In the genomic region with DNA sequence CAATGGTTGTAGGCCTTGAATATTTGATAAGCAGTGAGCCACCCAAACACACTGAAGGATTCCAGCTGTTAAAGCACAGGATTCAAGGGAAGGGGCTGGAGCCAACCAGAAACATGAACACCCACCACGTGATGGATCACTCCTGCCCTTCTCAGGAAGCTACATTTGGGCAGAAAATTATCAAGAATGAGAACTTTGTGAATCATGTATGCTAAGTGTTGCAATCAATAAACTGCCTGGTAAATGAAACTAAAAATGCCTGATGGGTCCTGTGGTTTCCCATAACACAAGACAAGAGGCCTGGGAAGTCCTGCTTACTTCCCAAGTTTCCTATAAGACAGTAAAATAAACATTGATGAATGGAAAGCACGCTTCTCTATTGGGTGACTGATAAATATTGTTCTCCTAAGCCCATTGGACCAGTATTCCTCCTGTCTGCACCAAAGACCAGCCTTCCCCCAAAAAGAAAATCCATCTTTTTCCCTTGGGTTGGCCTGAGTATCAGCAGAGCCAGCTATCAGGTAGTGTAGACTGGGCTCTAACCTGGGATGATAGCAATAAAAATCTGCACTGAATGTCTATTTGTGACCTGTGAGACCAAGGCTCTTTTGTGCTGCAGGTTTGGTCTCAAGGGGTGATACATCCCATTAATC, we compare ENCODE assay signal across 2 cellular contexts.
A peak's percentile ranks its signal among the peaks of the same experiment; 100 is the strongest.
TF ChIP-seq lines count a peak whose summit lies in the region.

No MANE protein-coding gene starts in this region.

TF ChIP-seq in GM12878, 131 proteins besides CTCF, POLR2A, EP300 and RAD21:
- TF ChIP-seq POLR2AphosphoS5 (IDR thresholded peaks at IDR 0.05; ENCODE audit: low read length) = peak; percentile 45
- TF ChIP-seq, protein P1, sequence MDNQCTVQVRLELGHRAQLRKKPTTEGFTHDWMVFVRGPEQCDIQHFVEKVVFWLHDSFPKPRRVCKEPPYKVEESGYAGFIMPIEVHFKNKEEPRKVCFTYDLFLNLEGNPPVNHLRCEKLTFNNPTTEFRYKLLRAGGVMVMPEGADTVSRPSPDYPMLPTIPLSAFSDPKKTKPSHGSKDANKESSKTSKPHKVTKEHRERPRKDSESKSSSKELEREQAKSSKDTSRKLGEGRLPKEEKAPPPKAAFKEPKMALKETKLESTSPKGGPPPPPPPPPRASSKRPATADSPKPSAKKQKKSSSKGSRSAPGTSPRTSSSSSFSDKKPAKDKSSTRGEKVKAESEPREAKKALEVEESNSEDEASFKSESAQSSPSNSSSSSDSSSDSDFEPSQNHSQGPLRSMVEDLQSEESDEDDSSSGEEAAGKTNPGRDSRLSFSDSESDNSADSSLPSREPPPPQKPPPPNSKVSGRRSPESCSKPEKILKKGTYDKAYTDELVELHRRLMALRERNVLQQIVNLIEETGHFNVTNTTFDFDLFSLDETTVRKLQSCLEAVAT (IDR thresholded peaks at IDR 0.05) = no peak
- TF ChIP-seq, protein P2, sequence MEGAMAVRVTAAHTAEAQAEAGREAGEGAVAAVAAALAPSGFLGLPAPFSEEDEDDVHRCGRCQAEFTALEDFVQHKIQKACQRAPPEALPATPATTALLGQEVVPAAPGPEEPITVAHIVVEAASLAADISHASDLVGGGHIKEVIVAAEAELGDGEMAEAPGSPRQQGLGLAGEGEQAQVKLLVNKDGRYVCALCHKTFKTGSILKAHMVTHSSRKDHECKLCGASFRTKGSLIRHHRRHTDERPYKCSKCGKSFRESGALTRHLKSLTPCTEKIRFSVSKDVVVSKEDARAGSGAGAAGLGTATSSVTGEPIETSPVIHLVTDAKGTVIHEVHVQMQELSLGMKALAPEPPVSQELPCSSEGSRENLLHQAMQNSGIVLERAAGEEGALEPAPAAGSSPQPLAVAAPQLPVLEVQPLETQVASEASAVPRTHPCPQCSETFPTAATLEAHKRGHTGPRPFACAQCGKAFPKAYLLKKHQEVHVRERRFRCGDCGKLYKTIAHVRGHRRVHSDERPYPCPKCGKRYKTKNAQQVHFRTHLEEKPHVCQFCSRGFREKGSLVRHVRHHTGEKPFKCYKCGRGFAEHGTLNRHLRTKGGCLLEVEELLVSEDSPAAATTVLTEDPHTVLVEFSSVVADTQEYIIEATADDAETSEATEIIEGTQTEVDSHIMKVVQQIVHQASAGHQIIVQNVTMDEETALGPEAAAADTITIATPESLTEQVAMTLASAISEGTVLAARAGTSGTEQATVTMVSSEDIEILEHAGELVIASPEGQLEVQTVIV (IDR thresholded peaks at IDR 0.05; ENCODE audit: borderline replicate concordance, partially characterized antibody) = no peak
- TF ChIP-seq KLF5 (IDR thresholded peaks at IDR 0.05; ENCODE audit: partially characterized antibody) = no peak

TF ChIP-seq in HepG2, 621 proteins besides CTCF, POLR2A, EP300 and RAD21:
- no peak for TF ChIP-seq KDM6A (CRISPR knock-in tag; IDR thresholded peaks at IDR 0.05; ENCODE audit: low read depth)
- TF ChIP-seq CEBPB (IDR thresholded peaks at IDR 0.05; ENCODE audit: borderline replicate concordance, low read depth, low read length) = 0 out of 2 replicates have a peak, but pooled peaks have one; percentile 8
- TF ChIP-seq MZF1 (CRISPR knock-in tag; IDR thresholded peaks at IDR 0.05; ENCODE audit: borderline replicate concordance) = no peak
